In genomic region chr15:66715736-66716667, GRCh38 we compare ENCODE assay signal across 1 cellular context.
A peak's percentile ranks its signal among the peaks of the same experiment; 100 is the strongest.
TF ChIP-seq lines count a peak whose summit lies in the region.

No MANE protein-coding gene starts in this region.

TF ChIP-seq in IMR-90, 13 proteins besides CTCF, POLR2A, EP300 and RAD21:
- TF ChIP-seq USF2 (IDR thresholded peaks at IDR 0.05; ENCODE audit: low read depth, low read length) (no peak), MAFK (IDR thresholded peaks at IDR 0.05; ENCODE audit: low read depth, low read length) (peak; percentile 23; the same call in 1 of the 2 replicates)
TF ChIP-seq in IMR-90: peak in this region for 1.
